Comparison of ENCODE assay signal across 1 cellular context in genomic region chr10:95539560-95540284, GRCh38.
TF ChIP-seq lines count a peak whose summit lies in the region.

No MANE protein-coding gene starts in this region.

TF ChIP-seq in HepG2, 621 proteins besides CTCF, POLR2A, EP300 and RAD21 (continued from another document and continues in another):
- TF ChIP-seq KIAA2018 (CRISPR knock-in tag; IDR thresholded peaks at IDR 0.05; ENCODE audit: borderline replicate concordance) (no peak), CC2D1A (CRISPR knock-in tag; IDR thresholded peaks at IDR 0.05) (no peak), MEF2D (CRISPR knock-in tag; IDR thresholded peaks at IDR 0.05) (no peak), RERE (CRISPR knock-in tag; IDR thresholded peaks at IDR 0.05; ENCODE audit: low read depth) (no peak), ZNF317 (CRISPR knock-in tag; IDR thresholded peaks at IDR 0.05) (no peak), LCORL (IDR thresholded peaks at IDR 0.05) (no peak), LCORL (CRISPR knock-in tag; IDR thresholded peaks at IDR 0.05) (no peak), ASH2L (IDR thresholded peaks at IDR 0.05; ENCODE audit: insufficient read length, low read depth, low read length) (peak; percentile 71), MAFG (CRISPR knock-in tag; IDR thresholded peaks at IDR 0.05) (no peak), TBL1XR1 (IDR thresholded peaks at IDR 0.05; ENCODE audit: borderline replicate concordance, low read length, partially characterized antibody) (no peak), ZSCAN21 (CRISPR knock-in tag; IDR thresholded peaks at IDR 0.05; ENCODE audit: borderline replicate concordance) (no peak), KLF11 (CRISPR knock-in tag; IDR thresholded peaks at IDR 0.05) (no peak), TCF12 (IDR thresholded peaks at IDR 0.05) (no peak), TCF12 (CRISPR knock-in tag; IDR thresholded peaks at IDR 0.05) (no peak), ZMAT5 (CRISPR knock-in tag; IDR thresholded peaks at IDR 0.05; ENCODE audit: borderline replicate concordance, low read depth) (no peak), CAMTA2 (CRISPR knock-in tag; IDR thresholded peaks at IDR 0.05; ENCODE audit: borderline replicate concordance) (no peak), HMG20A (CRISPR knock-in tag; IDR thresholded peaks at IDR 0.05; ENCODE audit: borderline replicate concordance) (peak; percentile 76; the same call in 1 of the 2 replicates), RXRA (CRISPR knock-in tag; IDR thresholded peaks at IDR 0.05) (no peak; the same call in 1 of the 2 replicates), GTF2F1 (IDR thresholded peaks at IDR 0.05; ENCODE audit: low read length) (no peak), ZNF512 (CRISPR knock-in tag; IDR thresholded peaks at IDR 0.05) (no peak), MAF1 (CRISPR knock-in tag; IDR thresholded peaks at IDR 0.05; ENCODE audit: borderline replicate concordance) (no peak), THAP9 (CRISPR knock-in tag; IDR thresholded peaks at IDR 0.05; ENCODE audit: borderline replicate concordance) (no peak), DPF2 (CRISPR knock-in tag; IDR thresholded peaks at IDR 0.05; ENCODE audit: borderline replicate concordance, low read depth) (0 out of 2 replicates have a peak, but pooled peaks have one; percentile 29), ZBTB1 (CRISPR knock-in tag; IDR thresholded peaks at IDR 0.05; ENCODE audit: borderline replicate concordance) (no peak), PCBP2 (optimal IDR thresholded peaks at IDR 0.05; ENCODE audit: low read depth, low read length, poor library complexity, severe bottlenecking) (no peak), SMAD3 (CRISPR knock-in tag; IDR thresholded peaks at IDR 0.05) (no peak), ATF6 (CRISPR knock-in tag; conservative IDR thresholded peaks at IDR 0.05) (no peak), ZNF251 (CRISPR knock-in tag; IDR thresholded peaks at IDR 0.05) (no peak), ZNF546 (CRISPR knock-in tag; conservative IDR thresholded peaks at IDR 0.05) (no peak), DDIT3 (CRISPR knock-in tag; IDR thresholded peaks at IDR 0.05) (no peak), THRA (CRISPR knock-in tag; IDR thresholded peaks at IDR 0.05; ENCODE audit: borderline replicate concordance) (peak; percentile 73; the same call in 1 of the 2 replicates), ZNF747 (CRISPR knock-in tag; IDR thresholded peaks at IDR 0.05; ENCODE audit: borderline replicate concordance) (no peak), MBD4 (IDR thresholded peaks at IDR 0.05; ENCODE audit: borderline replicate concordance, low read length) (no peak), CSRNP2 (CRISPR knock-in tag; conservative IDR thresholded peaks at IDR 0.05; ENCODE audit: low read depth) (no peak)
